ENCODE assay signal across 20 cellular contexts in genomic region chr20:58175425-58175824, GRCh38. TPM values are rescaled to one million over a fixed set of nuclear protein-coding genes. Genes with fewer than 3 reads are reported as not detected.
DNase-seq lines count a peak whose midpoint lies in the region; ATAC-seq, FAIRE-seq and TF ChIP-seq lines count a peak whose summit lies in the region.
"Had no signal": no experiment of that assay in that cellular context is flagged by ENCODE, and none has a peak within 500 bp of the region (broad histone marks: within the 10 kb centered on the region; RNA-seq: fewer than 3 reads in every experiment).

No MANE protein-coding gene starts in this region.

- TF ChIP-seq EP300 in sigmoid colon (IDR thresholded peaks at IDR 0.05): no peak

- TF ChIP-seq POLR2A in sigmoid colon (IDR thresholded peaks at IDR 0.05) (no peak), uterus (IDR thresholded peaks at IDR 0.05) (no peak)

- no peaks in the 10 kb centered on the region for H3K9me2 ChIP-seq in hepatocyte (replicated peaks; ENCODE audit: insufficient read depth)

- peak overlapping the region; percentile 6 for H3K4me2 ChIP-seq in hepatocyte

- H3K79me2 ChIP-seq in hepatocyte: no peaks in the 10 kb centered on the region

- peak overlapping the region; percentile 32 to 85 (median 70) for H3K27ac ChIP-seq in heart right ventricle
- peak overlapping the region; percentile 79 for H3K27ac ChIP-seq in hepatocyte
- H3K27ac ChIP-seq in sigmoid colon: peak overlapping the region; percentile 65 to 79 (median 72)
- peak overlapping the region; percentile 90 to 97 for H3K27ac ChIP-seq in uterus
- peak overlapping the region in 1 of 2 donors; percentile 77 for H3K27ac ChIP-seq in small intestine (ENCODE audit: low read depth in 1 of 2, low read length in 1 of 2)
- H3K27ac ChIP-seq: neutrophil had no signal

- H3K4me3 ChIP-seq in heart right ventricle: peak overlapping the region in 4 of 10 donors; percentile 20 to 37 (median 36)
- no peak overlapping the region for H3K4me3 ChIP-seq in hepatocyte
- H3K4me3 ChIP-seq in sigmoid colon: peak overlapping the region in 3 of 4 donors; percentile 21 to 38 (median 38)
- no peak overlapping the region for H3K4me3 ChIP-seq in uterus
- no peak overlapping the region for H3K4me3 ChIP-seq in small intestine (ENCODE audit: low read depth in 1 of 2, low read length in 2 of 2)

- H3K27me3 ChIP-seq in heart right ventricle (peaks cover 0 to 24% (median 11%) of the 10 kb centered on the region in 7 donors), hepatocyte (peaks cover 7% of the 10 kb centered on the region), sigmoid colon (peaks cover 0 to 10% (median 0%) of the 10 kb centered on the region in 3 donors), uterus (no peaks in the 10 kb centered on the region), small intestine (ENCODE audit: control insufficient read depth in 2 of 2, insufficient read depth in 2 of 2, low read length in 2 of 2) (no peaks in the 10 kb centered on the region)
- H3K27me3 ChIP-seq: SJSA1 had no signal

- no peak for TF ChIP-seq CTCF in heart right ventricle (IDR thresholded peaks at IDR 0.05)
- TF ChIP-seq CTCF in hepatocyte (IDR thresholded peaks at IDR 0.05; ENCODE audit: poor library complexity): no peak
- no peak for TF ChIP-seq CTCF in sigmoid colon (IDR thresholded peaks at IDR 0.05)
- peak in 1 of 4 experiments; percentile 20 for TF ChIP-seq CTCF in uterus (IDR thresholded peaks at IDR 0.05)

- H3K4me1 ChIP-seq in heart right ventricle (peaks cover 3 to 32% (median 18%) of the 10 kb centered on the region in 9 donors), hepatocyte (ENCODE audit: insufficient read depth) (peaks cover 16% of the 10 kb centered on the region), sigmoid colon (peaks cover 0 to 20% (median 13%) of the 10 kb centered on the region in 4 donors), uterus (no peaks in the 10 kb centered on the region), small intestine (ENCODE audit: control insufficient read depth in 2 of 2, insufficient read depth in 1 of 2, low read depth in 1 of 2, low read length in 1 of 2) (no peaks in the 10 kb centered on the region)

- 78 to 86% methylated on average over 8 to 9 of the region's 9 CpGs for WGBS in heart right ventricle, 2 donors
- 87% methylated on average over 7 of the region's 9 CpGs for WGBS in hepatocyte (ENCODE audit: low lambda C conversion rate, missing lambda C conversion rate)
- WGBS in sigmoid colon, 2 donors: 89 to 90% methylated on average over 9 of the region's 9 CpGs
- WGBS in small intestine, 3 donors: 72 to 80% (median 77%) methylated on average over 9 of the region's 9 CpGs

- no peaks in the 10 kb centered on the region for H4K20me1 ChIP-seq in hepatocyte (ENCODE audit: insufficient read depth, poor library complexity, severe bottlenecking)

- FAIRE-seq in small intestine (lab: Jason Lieb, UNC): no peak
- FAIRE-seq: A204.1 had no signal

- H3K36me3 ChIP-seq in heart right ventricle (no peaks in the 10 kb centered on the region), hepatocyte (replicated peaks; ENCODE audit: insufficient read depth, low read depth) (no peaks in the 10 kb centered on the region), sigmoid colon (no peaks in the 10 kb centered on the region), uterus (no peaks in the 10 kb centered on the region), small intestine (ENCODE audit: control insufficient read depth in 2 of 2, insufficient read depth in 2 of 2, low read length in 2 of 2) (no peaks in the 10 kb centered on the region)
- H3K36me3 ChIP-seq: neutrophil, SJSA1 had no signal

- intact Hi-C loops in heart right ventricle (cut with DNase I) (loop anchor here in 3 of 10 donors (5.0 to 10.0 kb wide), 3 partner anchors 518 to 523 kb away; no protein-coding TSS in a partner anchor), left ventricle myocardium superior (cut with micrococcal nuclease) (no loop called here), sigmoid colon (cut with DNase I) (loop anchor here (5.0 kb wide), 1 partner anchor 88 kb away; no protein-coding TSS in a partner anchor), uterus (cut with DNase I; ENCODE audit: low total_unique reads) (no loop called here)

- no peak overlapping the region for H2AFZ ChIP-seq in hepatocyte

- no peaks in the 10 kb centered on the region for H3K9me3 ChIP-seq in heart right ventricle
- no peaks in the 10 kb centered on the region for H3K9me3 ChIP-seq in hepatocyte (ENCODE audit: low read depth)
- H3K9me3 ChIP-seq in sigmoid colon: no peaks in the 10 kb centered on the region
- H3K9me3 ChIP-seq in uterus: no peaks in the 10 kb centered on the region
- H3K9me3 ChIP-seq in small intestine (ENCODE audit: control insufficient read depth, low read depth): no peaks in the 10 kb centered on the region
- H3K9me3 ChIP-seq: neutrophil, SJSA1 had no signal

- ATAC-seq in heart right ventricle (no peak), left ventricle myocardium superior (no peak), GM18873 (IDR thresholded peaks at IDR 0.05; ENCODE audit: low FRiP score, unreplicated experiment) (no peak)

- DNase-seq in heart right ventricle: no peak
- no peak for DNase-seq in left ventricle myocardium superior
- no peak for DNase-seq in hepatocyte (ENCODE audit: low spot score)
- DNase-seq in sigmoid colon: no peak
- DNase-seq in uterus: peak in 1 of 2 donors; percentile 22
- DNase-seq in small intestine: no peak
- no peak for DNase-seq in occipital lobe (lab: John Stamatoyannopoulos, UW)
- DNase-seq: activated CD4-positive, alpha-beta T cell treated with anti-CD3 and anti-CD28 coated beads for 4 hours; activated naive CD4-positive, alpha-beta T cell treated with anti-CD3 and anti-CD28 coated beads for 36 hours; CD4-positive, CD25-positive, alpha-beta regulatory T cell; DMS79 treated with DMSO at 0.1 percent for 48 hours; effector CD8-positive, alpha-beta T cell; NCI-H2227 treated with DMSO at 0.1 percent for 48 hours; T1000 had no signal

RNA-seq across cellular contexts. Expression of gene ANKRD60, which starts 53.0 kb away (rescaled TPM):
- total RNA-seq in heart right ventricle: not detected
- polyA plus RNA-seq in heart right ventricle: not detected
- total RNA-seq in left ventricle myocardium superior: not detected
- not detected in 2 replicates for total RNA-seq in hepatocyte
- polyA plus RNA-seq in hepatocyte: not detected in 2 replicates
- total RNA-seq in sigmoid colon: under 1 TPM in 1 of 4 donors, not detected in 3; 0.82 TPM
- polyA plus RNA-seq in sigmoid colon: not detected
- not detected for total RNA-seq in uterus
- not detected for polyA plus RNA-seq in small intestine
- not detected for total RNA-seq in occipital lobe
- total RNA-seq: activated naive CD4-positive, alpha-beta T cell treated with anti-CD3 and anti-CD28 coated beads for 36 hours; CD4-positive, CD25-positive, alpha-beta regulatory T cell; fibroblast of villous mesenchyme; LHCN-M2; SJSA1 had no signal
- polyA plus RNA-seq: CD4-positive, CD25-positive, alpha-beta regulatory T cell had no signal

Comparison
In these comparisons a context has a peak if more than half of its experiments do, and no peak if none do; other contexts are left out.
1. H3K4me3 ChIP-seq: peak in sigmoid colon (3 of 4); none in hepatocyte (single experiment), uterus (0 of 2) and small intestine (0 of 2).